ENCODE assay signal across 1 cellular context in genomic region chr16:4367393-4367856, GRCh38.
TF ChIP-seq lines count a peak whose summit lies in the region.

No MANE protein-coding gene starts in this region.

TF ChIP-seq in HepG2, 621 proteins besides CTCF, POLR2A, EP300 and RAD21 (continued from another document):
- TF ChIP-seq ZNF274 (CRISPR knock-in tag; IDR thresholded peaks at IDR 0.05) (peak; percentile 61; the same call in 1 of the 2 replicates), ZNF543 (CRISPR knock-in tag; IDR thresholded peaks at IDR 0.05) (0 out of 2 replicates have a peak, but pooled peaks have one; percentile 28), ZBTB20 (CRISPR knock-in tag; IDR thresholded peaks at IDR 0.05; ENCODE audit: borderline replicate concordance, low read depth) (0 out of 2 replicates have a peak, but pooled peaks have one; percentile 35), ZNF788 (CRISPR knock-in tag; IDR thresholded peaks at IDR 0.05; ENCODE audit: borderline replicate concordance) (peak; percentile 68; the same call in 1 of the 2 replicates), DNMT1 (CRISPR knock-in tag; IDR thresholded peaks at IDR 0.05) (no peak), MLLT10 (CRISPR knock-in tag; IDR thresholded peaks at IDR 0.05) (no peak), PBX2 (CRISPR knock-in tag; IDR thresholded peaks at IDR 0.05) (no peak), HNF1B (CRISPR knock-in tag; IDR thresholded peaks at IDR 0.05) (peak; percentile 66; the same call in 1 of the 2 replicates), CREM (IDR thresholded peaks at IDR 0.05) (no peak; the same call in 1 of the 2 replicates), CREM (CRISPR knock-in tag; IDR thresholded peaks at IDR 0.05) (no peak), ATF2 (CRISPR knock-in tag; IDR thresholded peaks at IDR 0.05) (peak; percentile 66; the same call in 1 of the 2 replicates), CAMTA2 (CRISPR knock-in tag; IDR thresholded peaks at IDR 0.05; ENCODE audit: borderline replicate concordance) (no peak), ZFY (CRISPR knock-in tag; IDR thresholded peaks at IDR 0.05) (peak; percentile 42; the same call in 1 of the 2 replicates), ZNF576 (CRISPR knock-in tag; IDR thresholded peaks at IDR 0.05) (peak; percentile 61; the same call in 1 of the 2 replicates), GATAD2A (CRISPR knock-in tag; IDR thresholded peaks at IDR 0.05) (peak; percentile 68), LCORL (IDR thresholded peaks at IDR 0.05) (no peak), LCORL (CRISPR knock-in tag; IDR thresholded peaks at IDR 0.05) (peak; percentile 52; the same call in 1 of the 2 replicates), PAF1 (CRISPR knock-in tag; IDR thresholded peaks at IDR 0.05) (no peak), SMC3 (IDR thresholded peaks at IDR 0.05; ENCODE audit: low read length) (0 out of 2 replicates have a peak, but pooled peaks have one; percentile 10), SKI (IDR thresholded peaks at IDR 0.05; ENCODE audit: partially characterized antibody) (peak; percentile 50)
